Comparison of ENCODE assay signal across 1 cellular context in genomic region chr12:118874698-118875548, GRCh38.
TF ChIP-seq lines count a peak whose summit lies in the region.

No MANE protein-coding gene starts in this region.

TF ChIP-seq in H1, 55 proteins besides CTCF, POLR2A, EP300 and RAD21 (continued from another document):
- TF ChIP-seq KDM4A (IDR thresholded peaks at IDR 0.05; ENCODE audit: low read depth, low read length, severe bottlenecking): no peak
- peak; percentile 74 for TF ChIP-seq SP2 (IDR thresholded peaks at IDR 0.05; ENCODE audit: low read length)
- peak; percentile 67 for TF ChIP-seq ASH2L (IDR thresholded peaks at IDR 0.05; ENCODE audit: low read length)
- TF ChIP-seq TEAD4 (IDR thresholded peaks at IDR 0.05; ENCODE audit: low read depth, low read length): no peak
- TF ChIP-seq FOSL1 (IDR thresholded peaks at IDR 0.05; ENCODE audit: insufficient read depth, low read depth, low read length): no peak
- TF ChIP-seq CHD1 (IDR thresholded peaks at IDR 0.05; ENCODE audit: low read depth, low read length): no peak; the same call in 1 of the 2 replicates
- no peak for TF ChIP-seq TAF1 (IDR thresholded peaks at IDR 0.05; ENCODE audit: low read depth, low read length)
- no peak for TF ChIP-seq CBX5 (IDR thresholded peaks at IDR 0.05; ENCODE audit: low read depth, low read length)
- peak; percentile 88 for TF ChIP-seq CHD2 (IDR thresholded peaks at IDR 0.05; ENCODE audit: low read length)
- TF ChIP-seq POLR2AphosphoS5 (IDR thresholded peaks at IDR 0.05; ENCODE audit: low read depth, low read length): no peak
- peak; percentile 93 for TF ChIP-seq SP1 (IDR thresholded peaks at IDR 0.05; ENCODE audit: low read depth, low read length)
- TF ChIP-seq E2F6 (IDR thresholded peaks at IDR 0.05): peak; percentile 95
- TF ChIP-seq SIRT6 (IDR thresholded peaks at IDR 0.05; ENCODE audit: low read length): no peak
- TF ChIP-seq CEBPB (IDR thresholded peaks at IDR 0.05; ENCODE audit: low read depth, low read length): no peak
- no peak for TF ChIP-seq HDAC6 (IDR thresholded peaks at IDR 0.05; ENCODE audit: low read depth, low read length)
- no peak for TF ChIP-seq KDM5A (IDR thresholded peaks at IDR 0.05; ENCODE audit: low read length)
- peak; percentile 94 for TF ChIP-seq MAX (IDR thresholded peaks at IDR 0.05)
- no peak for TF ChIP-seq NRF1 (IDR thresholded peaks at IDR 0.05; ENCODE audit: low read depth, low read length)
- TF ChIP-seq HDAC2 (IDR thresholded peaks at IDR 0.05; ENCODE audit: borderline replicate concordance in 1 of 2, low read depth in 2 of 2, low read length in 2 of 2): no peak
- TF ChIP-seq MAFK (IDR thresholded peaks at IDR 0.05; ENCODE audit: low read depth, low read length): no peak
